In genomic region chr15:92930776-92931175, GRCh38 we compare ENCODE assay signal across 10 cellular contexts. TPM values are rescaled to one million over a fixed set of nuclear protein-coding genes. Genes with fewer than 3 reads are reported as not detected.
DNase-seq lines count a peak whose midpoint lies in the region; ATAC-seq and TF ChIP-seq lines count a peak whose summit lies in the region.
"Had no signal": no experiment of that assay in that cellular context is flagged by ENCODE, and none has a peak within 500 bp of the region (broad histone marks: within the 10 kb centered on the region; RNA-seq: fewer than 3 reads in every experiment).

No MANE protein-coding gene starts in this region.

- H3K4me3 Mint-ChIP-seq in activated naive CD4-positive, alpha-beta T cell treated with anti-CD3 and anti-CD28 coated beads, Interleukin-2, amount 10 ng/mL, durations not matched to agents 7 days and 5 days = no peak overlapping the region
- H3K4me3 Mint-ChIP-seq in activated naive CD8-positive, alpha-beta T cell treated with anti-CD3 and anti-CD28 coated beads for 36 hours = no peak overlapping the region

- peaks cover 0 to 72% (median 24%) of the 10 kb centered on the region in 4 donors for H3K36me3 ChIP-seq in transverse colon

- DNase-seq in activated naive CD4-positive, alpha-beta T cell treated with anti-CD3 and anti-CD28 coated beads, Interleukin-2, amount 10 ng/mL, durations not matched to agents 7 days and 5 days = no peak
- no peak for DNase-seq in activated naive CD4-positive, alpha-beta T cell treated with anti-CD3 and anti-CD28 coated beads, Interleukin-2, amount 50 U/mL, for 16 hours
- no peak for DNase-seq in activated naive CD8-positive, alpha-beta T cell treated with anti-CD3 and anti-CD28 coated beads for 36 hours
- DNase-seq in iris pigment epithelial cell (ENCODE audit: low read depth) = peak; percentile 96
- no peak for DNase-seq in transverse colon
- no peak for DNase-seq in dermis blood vessel endothelial cell
- DNase-seq in nucleus accumbens (lab: John Stamatoyannopoulos, UW) = no peak
- DNase-seq: mucosa of descending colon had no signal

- in situ Hi-C loops in transverse colon (cut with MboI; ENCODE audit: low pct_ligation_motif_present in 1 of 4, low pct_unique_long_range_greater_than_20kb in 1 of 4, low sequenced_read_pairs in 3 of 4) = loop anchor here in 1 of 4 donors (25.0 kb wide), 1 partner anchor 143 kb away; no protein-coding TSS in a partner anchor

- peak overlapping the region in 3 of 4 donors; percentile 10 to 17 (median 16) for H3K27ac ChIP-seq in transverse colon
- H3K27ac ChIP-seq: HL-60 had no signal

- TF ChIP-seq EP300 in transverse colon (IDR thresholded peaks at IDR 0.05; ENCODE audit: low read depth) = no peak

- H3K9me3 Mint-ChIP-seq in activated naive CD4-positive, alpha-beta T cell treated with anti-CD3 and anti-CD28 coated beads, Interleukin-2, amount 10 ng/mL, durations not matched to agents 7 days and 5 days = no peaks in the 10 kb centered on the region
- no peaks in the 10 kb centered on the region for H3K9me3 Mint-ChIP-seq in activated naive CD8-positive, alpha-beta T cell treated with anti-CD3 and anti-CD28 coated beads for 36 hours

- no peak for ATAC-seq in GM19463 (IDR thresholded peaks at IDR 0.05; ENCODE audit: unreplicated experiment)
- ATAC-seq: mucosa of descending colon had no signal

- H3K4me1 ChIP-seq in transverse colon = peaks cover 9 to 54% (median 38%) of the 10 kb centered on the region in 4 donors

- TF ChIP-seq POLR2A in transverse colon (IDR thresholded peaks at IDR 0.05) = no peak

- WGBS in transverse colon (ENCODE audit: low coverage in 1 of 2), 2 donors = 40 to 57% methylated on average over 1 of the region's 1 CpG

- peak overlapping the region; percentile 43 for H3K27ac Mint-ChIP-seq in activated naive CD4-positive, alpha-beta T cell treated with anti-CD3 and anti-CD28 coated beads, Interleukin-2, amount 10 ng/mL, durations not matched to agents 7 days and 5 days
- H3K27ac Mint-ChIP-seq in activated naive CD8-positive, alpha-beta T cell treated with anti-CD3 and anti-CD28 coated beads for 36 hours = peak overlapping the region; percentile 22

- no peaks in the 10 kb centered on the region for H3K27me3 ChIP-seq in transverse colon

- CTCF ChIA-PET in activated naive CD4-positive, alpha-beta T cell treated with anti-CD3 and anti-CD28 coated beads, Interleukin-2, amount 10 ng/mL, durations not matched to agents 7 days and 5 days (lab: Charles Lee) = no interaction called here

- H3K9me3 ChIP-seq in transverse colon = no peaks in the 10 kb centered on the region
- H3K9me3 ChIP-seq: mucosa of descending colon had no signal

- peaks cover 32% of the 10 kb centered on the region for H3K4me1 Mint-ChIP-seq in activated naive CD4-positive, alpha-beta T cell treated with anti-CD3 and anti-CD28 coated beads, Interleukin-2, amount 10 ng/mL, durations not matched to agents 7 days and 5 days
- H3K4me1 Mint-ChIP-seq in activated naive CD8-positive, alpha-beta T cell treated with anti-CD3 and anti-CD28 coated beads for 36 hours = peaks cover 48% of the 10 kb centered on the region

- H3K4me3 ChIP-seq in transverse colon = no peak overlapping the region
- H3K4me3 ChIP-seq: mucosa of descending colon had no signal

- intact Hi-C loops in transverse colon (cut with DNase I; ENCODE audit: low total_unique reads) = no loop called here

- peaks cover 86% of the 10 kb centered on the region for H3K36me3 Mint-ChIP-seq in activated naive CD4-positive, alpha-beta T cell treated with anti-CD3 and anti-CD28 coated beads, Interleukin-2, amount 10 ng/mL, durations not matched to agents 7 days and 5 days
- peaks cover 70% of the 10 kb centered on the region for H3K36me3 Mint-ChIP-seq in activated naive CD8-positive, alpha-beta T cell treated with anti-CD3 and anti-CD28 coated beads for 36 hours

- TF ChIP-seq CTCF in transverse colon (IDR thresholded peaks at IDR 0.05) = no peak

- H3K27me3 Mint-ChIP-seq in activated naive CD4-positive, alpha-beta T cell treated with anti-CD3 and anti-CD28 coated beads, Interleukin-2, amount 10 ng/mL, durations not matched to agents 7 days and 5 days = no peaks in the 10 kb centered on the region
- H3K27me3 Mint-ChIP-seq in activated naive CD8-positive, alpha-beta T cell treated with anti-CD3 and anti-CD28 coated beads for 36 hours = no peaks in the 10 kb centered on the region

RNA-seq across cellular contexts. Expression of gene CHD2, which starts 30.7 kb away (rescaled TPM):
- total RNA-seq in activated naive CD8-positive, alpha-beta T cell treated with anti-CD3 and anti-CD28 coated beads for 36 hours = 10 to 100 TPM; 92.8 to 95.7 TPM
- total RNA-seq in transverse colon (100 to 1,000 TPM in 3 of 4 donors, 10 to 100 TPM in 1; 90.5 to 190 (median 138) TPM), dermis blood vessel endothelial cell (67.0 and 67.9 TPM in 2 replicates)
